2 cellular contexts compared by ENCODE assay signal in the genomic region with DNA sequence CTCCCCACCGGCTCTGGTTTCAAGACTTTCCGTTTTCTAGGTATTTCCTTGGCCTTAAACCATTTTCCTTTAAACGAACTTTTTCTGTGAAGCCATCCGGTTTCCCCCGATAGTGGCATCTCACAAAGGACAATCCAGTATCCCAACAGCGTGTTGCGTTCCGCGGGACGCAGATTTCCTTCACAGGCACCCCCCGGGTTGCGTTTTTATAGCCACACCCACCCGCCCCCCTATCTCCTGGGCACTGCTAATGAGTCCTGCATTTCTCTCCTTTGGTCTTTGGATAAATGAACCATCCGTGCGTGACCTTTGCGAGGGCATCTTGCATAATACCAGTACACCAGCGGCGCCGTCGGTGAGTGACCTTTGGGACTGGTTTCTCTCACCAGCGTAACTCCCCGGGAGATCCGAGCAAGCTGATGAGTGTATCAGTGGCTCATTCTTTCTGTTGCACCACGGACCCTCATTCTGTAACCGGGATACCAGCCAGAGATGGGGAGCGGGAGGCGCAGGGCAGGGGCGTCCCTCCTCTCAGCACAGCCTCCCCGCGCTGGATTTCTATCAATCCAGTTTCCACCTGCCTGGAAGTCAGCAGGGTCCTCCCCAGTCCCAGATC.
TF ChIP-seq lines count a peak whose summit lies in the region.

No MANE protein-coding gene starts in this region.

TF ChIP-seq in HEK293, 187 proteins besides CTCF, POLR2A, EP300 and RAD21 (continued from another document):
- peak; percentile 78 for TF ChIP-seq ZNF335 (tag by site-specific recombination; conservative IDR thresholded peaks at IDR 0.05)
- TF ChIP-seq ZIC2 (tag by site-specific recombination; IDR thresholded peaks at IDR 0.05): peak; percentile 63
- TF ChIP-seq ZNF292 (tag by site-specific recombination; IDR thresholded peaks at IDR 0.05; ENCODE audit: borderline replicate concordance, low read depth): no peak
- peak; percentile 33; the same call in 1 of the 2 replicates for TF ChIP-seq ZNF600 (tag by site-specific recombination; IDR thresholded peaks at IDR 0.05)
- TF ChIP-seq KLF9 (tag by site-specific recombination; IDR thresholded peaks at IDR 0.05; ENCODE audit: low read depth): 0 out of 2 replicates have a peak, but pooled peaks have one; percentile 49
- peak; percentile 84 for TF ChIP-seq ZBTB17 (tag by site-specific recombination; IDR thresholded peaks at IDR 0.05)
- 0 out of 2 replicates have a peak, but pooled peaks have one; percentile 2 for TF ChIP-seq PRDM1 (tag by site-specific recombination; IDR thresholded peaks at IDR 0.05)
- 0 out of 2 replicates have a peak, but pooled peaks have one; percentile 13 for TF ChIP-seq SCRT2 (tag by site-specific recombination; IDR thresholded peaks at IDR 0.05)
- 0 out of 2 replicates have a peak, but pooled peaks have one; percentile 24 for TF ChIP-seq IKZF3 (tag by site-specific recombination; IDR thresholded peaks at IDR 0.05)
- TF ChIP-seq PATZ1 (tag by site-specific recombination; IDR thresholded peaks at IDR 0.05): peak; percentile 60
- peak; percentile 56; the same call in 1 of the 2 replicates for TF ChIP-seq ZBTB7A (tag by site-specific recombination; IDR thresholded peaks at IDR 0.05; ENCODE audit: low read depth)
- TF ChIP-seq ZNF311 (tag by site-specific recombination; IDR thresholded peaks at IDR 0.05; ENCODE audit: borderline replicate concordance): no peak
- no peak for TF ChIP-seq ZBTB8A (tag by site-specific recombination; IDR thresholded peaks at IDR 0.05)
- TF ChIP-seq KLF7 (tag by site-specific recombination; IDR thresholded peaks at IDR 0.05; ENCODE audit: borderline replicate concordance): peak; percentile 29; the same call in 1 of the 2 replicates
- no peak for TF ChIP-seq RBAK (tag by site-specific recombination; IDR thresholded peaks at IDR 0.05)
- TF ChIP-seq GLIS2 (tag by site-specific recombination; IDR thresholded peaks at IDR 0.05): peak; percentile 77

TF ChIP-seq in K562, 482 proteins besides CTCF, POLR2A, EP300 and RAD21 (continued from another document and continues in another):
- TF ChIP-seq, protein P1, sequence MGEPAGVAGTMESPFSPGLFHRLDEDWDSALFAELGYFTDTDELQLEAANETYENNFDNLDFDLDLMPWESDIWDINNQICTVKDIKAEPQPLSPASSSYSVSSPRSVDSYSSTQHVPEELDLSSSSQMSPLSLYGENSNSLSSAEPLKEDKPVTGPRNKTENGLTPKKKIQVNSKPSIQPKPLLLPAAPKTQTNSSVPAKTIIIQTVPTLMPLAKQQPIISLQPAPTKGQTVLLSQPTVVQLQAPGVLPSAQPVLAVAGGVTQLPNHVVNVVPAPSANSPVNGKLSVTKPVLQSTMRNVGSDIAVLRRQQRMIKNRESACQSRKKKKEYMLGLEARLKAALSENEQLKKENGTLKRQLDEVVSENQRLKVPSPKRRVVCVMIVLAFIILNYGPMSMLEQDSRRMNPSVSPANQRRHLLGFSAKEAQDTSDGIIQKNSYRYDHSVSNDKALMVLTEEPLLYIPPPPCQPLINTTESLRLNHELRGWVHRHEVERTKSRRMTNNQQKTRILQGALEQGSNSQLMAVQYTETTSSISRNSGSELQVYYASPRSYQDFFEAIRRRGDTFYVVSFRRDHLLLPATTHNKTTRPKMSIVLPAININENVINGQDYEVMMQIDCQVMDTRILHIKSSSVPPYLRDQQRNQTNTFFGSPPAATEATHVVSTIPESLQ (CRISPR knock-in tag; IDR thresholded peaks at IDR 0.05): 0 out of 2 replicates have a peak, but pooled peaks have one; percentile 8
- no peak for TF ChIP-seq SIX5 (IDR thresholded peaks at IDR 0.05; ENCODE audit: borderline replicate concordance in 1 of 2, insufficient read depth in 1 of 2, low read depth in 1 of 2, low read length in 2 of 2)
- no peak for TF ChIP-seq SMC3 (conservative IDR thresholded peaks at IDR 0.05; ENCODE audit: insufficient read depth, low read depth, low read length)
- TF ChIP-seq PRMT5 (CRISPR knock-in tag; IDR thresholded peaks at IDR 0.05): no peak
- no peak for TF ChIP-seq ATF2 (CRISPR knock-in tag; IDR thresholded peaks at IDR 0.05)
- no peak for TF ChIP-seq COPS2 (conservative IDR thresholded peaks at IDR 0.05)
- no peak for TF ChIP-seq MEF2D (tag; conservative IDR thresholded peaks at IDR 0.05; ENCODE audit: low read depth)
- no peak for TF ChIP-seq HDAC6 (IDR thresholded peaks at IDR 0.05; ENCODE audit: low read depth, low read length)
- peak; percentile 42; the same call in 1 of the 2 replicates for TF ChIP-seq SP1 (CRISPR knock-in tag; IDR thresholded peaks at IDR 0.05)
- TF ChIP-seq RUNX1 (IDR thresholded peaks at IDR 0.05; ENCODE audit: low read depth): 0 out of 2 replicates have a peak, but pooled peaks have one; percentile 37
- TF ChIP-seq GTF3C2 (IDR thresholded peaks at IDR 0.05; ENCODE audit: borderline replicate concordance, extremely low read depth, insufficient read length): no peak
- TF ChIP-seq, protein P2, sequence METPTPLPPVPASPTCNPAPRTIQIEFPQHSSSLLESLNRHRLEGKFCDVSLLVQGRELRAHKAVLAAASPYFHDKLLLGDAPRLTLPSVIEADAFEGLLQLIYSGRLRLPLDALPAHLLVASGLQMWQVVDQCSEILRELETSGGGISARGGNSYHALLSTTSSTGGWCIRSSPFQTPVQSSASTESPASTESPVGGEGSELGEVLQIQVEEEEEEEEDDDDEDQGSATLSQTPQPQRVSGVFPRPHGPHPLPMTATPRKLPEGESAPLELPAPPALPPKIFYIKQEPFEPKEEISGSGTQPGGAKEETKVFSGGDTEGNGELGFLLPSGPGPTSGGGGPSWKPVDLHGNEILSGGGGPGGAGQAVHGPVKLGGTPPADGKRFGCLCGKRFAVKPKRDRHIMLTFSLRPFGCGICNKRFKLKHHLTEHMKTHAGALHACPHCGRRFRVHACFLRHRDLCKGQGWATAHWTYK (CRISPR knock-in tag; IDR thresholded peaks at IDR 0.05): no peak
- 0 out of 4 replicates have a peak, but pooled peaks of 1 of the 2 experiments have one; percentile 17 for TF ChIP-seq TRIM24 (IDR thresholded peaks at IDR 0.05)
- no peak for TF ChIP-seq ZNF436 (CRISPR knock-in tag; IDR thresholded peaks at IDR 0.05)
- no peak for TF ChIP-seq JUN (IDR thresholded peaks at IDR 0.05; ENCODE audit: borderline replicate concordance, low read depth, low read length)
- no peak for TF ChIP-seq JUN (CRISPR knock-in tag; IDR thresholded peaks at IDR 0.05; ENCODE audit: borderline replicate concordance)
- no peak for TF ChIP-seq HDAC3 (IDR thresholded peaks at IDR 0.05; ENCODE audit: borderline replicate concordance, partially characterized antibody)
- TF ChIP-seq CTCFL (IDR thresholded peaks at IDR 0.05; ENCODE audit: borderline replicate concordance, insufficient read depth, low read depth, low read length, poor library complexity, severe bottlenecking): no peak
- no peak for TF ChIP-seq ELK1 (CRISPR knock-in tag; IDR thresholded peaks at IDR 0.05)
- TF ChIP-seq POLR2G (IDR thresholded peaks at IDR 0.05; ENCODE audit: low read depth, low read length): no peak
- TF ChIP-seq CAMTA2 (CRISPR knock-in tag; conservative IDR thresholded peaks at IDR 0.05): no peak
- TF ChIP-seq MAFF (IDR thresholded peaks at IDR 0.05; ENCODE audit: low read length): no peak
- TF ChIP-seq PATZ1 (CRISPR knock-in tag; IDR thresholded peaks at IDR 0.05; ENCODE audit: borderline replicate concordance): no peak
- no peak for TF ChIP-seq RBM17 (IDR thresholded peaks at IDR 0.05; ENCODE audit: borderline replicate concordance, low read depth, low read length)
- 0 out of 2 replicates have a peak, but pooled peaks have one; percentile 28 for TF ChIP-seq TOE1 (IDR thresholded peaks at IDR 0.05; ENCODE audit: borderline replicate concordance)
- TF ChIP-seq TOE1 (CRISPR knock-in tag; IDR thresholded peaks at IDR 0.05; ENCODE audit: borderline replicate concordance, low read depth): no peak
- no peak for TF ChIP-seq ZHX1 (conservative IDR thresholded peaks at IDR 0.05; ENCODE audit: low read length)
- TF ChIP-seq EP400 (IDR thresholded peaks at IDR 0.05): no peak
- TF ChIP-seq ZNF695 (CRISPR knock-in tag; IDR thresholded peaks at IDR 0.05): no peak
- no peak for TF ChIP-seq WHSC1 (IDR thresholded peaks at IDR 0.05; ENCODE audit: low read length)
- 0 out of 2 replicates have a peak, but pooled peaks have one; percentile 51 for TF ChIP-seq MTA1 (IDR thresholded peaks at IDR 0.05; ENCODE audit: borderline replicate concordance)
